Comparison of ENCODE assay signal across 16 cellular contexts in the genomic region with DNA sequence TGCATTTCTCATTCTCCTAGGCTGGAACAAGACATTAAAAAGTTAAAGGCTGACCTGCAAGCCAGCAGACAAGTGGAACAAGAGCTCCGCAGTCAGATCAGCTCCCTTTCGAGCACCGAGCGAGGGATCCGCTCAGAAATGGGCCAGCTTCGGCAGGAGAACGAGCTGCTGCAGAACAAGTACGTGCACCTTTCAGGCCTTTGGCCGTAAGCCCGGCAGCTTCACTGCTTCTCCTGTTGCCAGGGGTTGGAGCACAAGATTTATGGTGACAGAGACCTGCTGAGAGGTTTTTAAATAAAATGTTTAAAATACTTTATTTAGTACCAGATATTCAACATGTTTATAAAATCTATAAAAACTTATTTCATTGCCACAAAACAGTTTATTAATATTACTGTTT. TPM values are rescaled to one million over a fixed set of nuclear protein-coding genes. Genes with fewer than 3 reads are reported as not detected.
DNase-seq lines count a peak whose midpoint lies in the region; ATAC-seq, FAIRE-seq and TF ChIP-seq lines count a peak whose summit lies in the region.
"Had no signal": no experiment of that assay in that cellular context is flagged by ENCODE, and none has a peak within 500 bp of the region (broad histone marks: within the 10 kb centered on the region; RNA-seq: fewer than 3 reads in every experiment).

No MANE protein-coding gene starts in this region.

- H3K27me3 ChIP-seq in HUES6 (ENCODE audit: control insufficient read depth, insufficient read depth, low read length), result no peaks in the 10 kb centered on the region
- no peaks in the 10 kb centered on the region for H3K27me3 ChIP-seq in right atrium auricular region
- H3K27me3 ChIP-seq in small intestine (ENCODE audit: control insufficient read depth in 2 of 2, insufficient read depth in 2 of 2, low read length in 2 of 2), result no peaks in the 10 kb centered on the region
- no peaks in the 10 kb centered on the region for H3K27me3 ChIP-seq in MM.1S (replicated peaks; ENCODE audit: insufficient read depth, low read length)
- H3K27me3 ChIP-seq: BLaER1 had no signal

- 0 out of 2 replicates have a peak overlapping the region, but pooled peaks have one; percentile 41 for H3K27ac ChIP-seq in HUES6 (ENCODE audit: low read depth, low read length)
- H3K27ac ChIP-seq in right atrium auricular region, result peak overlapping the region; percentile 24 to 32
- H3K27ac ChIP-seq in small intestine (ENCODE audit: low read depth in 1 of 2, low read length in 1 of 2), result no peak overlapping the region
- no peak overlapping the region for H3K27ac ChIP-seq in MM.1S (ENCODE audit: low read length)
- H3K27ac ChIP-seq: BLaER1, coronary artery had no signal

- 45 to 82% (median 55%) methylated on average over 10 of the region's 10 CpGs for WGBS in small intestine, 3 donors

- H3K9ac ChIP-seq in HUES6 (ENCODE audit: low read length) (peak overlapping the region; percentile 11), MM.1S (ENCODE audit: low read length) (no peak overlapping the region)
- H3K9ac ChIP-seq: BLaER1 had no signal

- CTCF ChIA-PET in WTC11 (lab: Charles Lee), result interaction anchor here (1.2 kb wide), 1 partner anchor 18 kb away, joined by 7 read pairs; no protein-coding TSS in a partner anchor

- no peaks in the 10 kb centered on the region for H3K9me2 ChIP-seq in MM.1S (replicated peaks; ENCODE audit: insufficient read depth, low read length)

- H3K4me2 ChIP-seq in MM.1S (ENCODE audit: low read depth, low read length), result no peak overlapping the region
- H3K4me2 ChIP-seq: BLaER1 had no signal

- H2AFZ ChIP-seq in MM.1S (ENCODE audit: low read length), result no peak overlapping the region

- no peaks in the 10 kb centered on the region for H3K79me2 ChIP-seq in MM.1S (ENCODE audit: low read length)

- intact Hi-C loops in posterior vena cava (cut with DNase I), result loop anchor here in 1 of 2 donors (10.0 kb wide), 1 partner anchor 969 kb away; no protein-coding TSS in a partner anchor

- H3K4me1 Mint-ChIP-seq in WTC11, result peaks cover 31% of the 10 kb centered on the region
- peaks cover 15 to 25% of the 10 kb centered on the region in 2 donors for H3K4me1 Mint-ChIP-seq in stimulated activated naive B cell treated with anti-CD40 and anti-IgM and Interleukin-4, amounts not matched to agents 10 μg/mL and 1 μg/mL and 100 μg/mL, for 72 hours

- no peaks in the 10 kb centered on the region for H3K36me3 Mint-ChIP-seq in WTC11
- peaks cover 15 to 26% of the 10 kb centered on the region in 2 donors for H3K36me3 Mint-ChIP-seq in stimulated activated naive B cell treated with anti-CD40 and anti-IgM and Interleukin-4, amounts not matched to agents 10 μg/mL and 1 μg/mL and 100 μg/mL, for 72 hours

- no peak overlapping the region for H3K4me3 ChIP-seq in HUES6 (ENCODE audit: low read depth, low read length)
- no peak overlapping the region for H3K4me3 ChIP-seq in right atrium auricular region
- no peak overlapping the region for H3K4me3 ChIP-seq in small intestine (ENCODE audit: low read depth in 1 of 2, low read length in 2 of 2)
- no peak overlapping the region for H3K4me3 ChIP-seq in MM.1S (ENCODE audit: low read length)
- H3K4me3 ChIP-seq: BLaER1, coronary artery had no signal

- H4K20me1 ChIP-seq in MM.1S (ENCODE audit: insufficient read depth, low read length), result no peaks in the 10 kb centered on the region

- TF ChIP-seq CTCF in WTC11 (IDR thresholded peaks at IDR 0.05) (no peak), right atrium auricular region (IDR thresholded peaks at IDR 0.05) (no peak), MM.1S (IDR thresholded peaks at IDR 0.05; ENCODE audit: low read length) (no peak)

- ATAC-seq in WTC11, result no peak
- ATAC-seq in stimulated activated naive B cell treated with anti-CD40 and anti-IgM and Interleukin-4, amounts not matched to agents 10 μg/mL and 1 μg/mL and 100 μg/mL, for 72 hours (replicated peaks), result no peak
- ATAC-seq: activated T-cell treated with anti-CD3 and anti-CD28 coated beads, Interleukin-2, amount 50 U/mL, for 4 hours had no signal

- POLR2A ChIA-PET in WTC11 (lab: Charles Lee), result no interaction called here

- 0 out of 2 replicates have a peak overlapping the region, but pooled peaks have one; percentile 29 for H3K27ac Mint-ChIP-seq in WTC11
- H3K27ac Mint-ChIP-seq in stimulated activated naive B cell treated with anti-CD40 and anti-IgM and Interleukin-4, amounts not matched to agents 10 μg/mL and 1 μg/mL and 100 μg/mL, for 72 hours, result peak overlapping the region; percentile 5

- H3K9me3 ChIP-seq in HUES6 (ENCODE audit: control insufficient read depth, insufficient read depth, low read depth, low read length) (no peaks in the 10 kb centered on the region), right atrium auricular region (no peaks in the 10 kb centered on the region), small intestine (ENCODE audit: control insufficient read depth, low read depth) (no peaks in the 10 kb centered on the region), MM.1S (replicated peaks; ENCODE audit: insufficient read depth, low read length) (no peaks in the 10 kb centered on the region)
- H3K9me3 ChIP-seq: BLaER1 had no signal

- H3K27me3 Mint-ChIP-seq in WTC11 (ENCODE audit: low read depth), result no peaks in the 10 kb centered on the region
- H3K27me3 Mint-ChIP-seq in stimulated activated naive B cell treated with anti-CD40 and anti-IgM and Interleukin-4, amounts not matched to agents 10 μg/mL and 1 μg/mL and 100 μg/mL, for 72 hours, result no peaks in the 10 kb centered on the region

- H3K36me3 ChIP-seq in HUES6 (ENCODE audit: control insufficient read depth, insufficient read depth, low read length) (peaks cover 9% of the 10 kb centered on the region), right atrium auricular region (peaks cover 14% of the 10 kb centered on the region), small intestine (ENCODE audit: control insufficient read depth in 2 of 2, insufficient read depth in 2 of 2, low read length in 2 of 2) (peaks cover 2 to 3% of the 10 kb centered on the region in 2 donors), MM.1S (replicated peaks; ENCODE audit: insufficient read depth, low read length) (no peaks in the 10 kb centered on the region)

- H3K9me3 Mint-ChIP-seq in WTC11, result no peaks in the 10 kb centered on the region
- no peaks in the 10 kb centered on the region for H3K9me3 Mint-ChIP-seq in stimulated activated naive B cell treated with anti-CD40 and anti-IgM and Interleukin-4, amounts not matched to agents 10 μg/mL and 1 μg/mL and 100 μg/mL, for 72 hours
- H3K9me3 Mint-ChIP-seq: activated T-cell treated with anti-CD3 and anti-CD28 coated beads, Interleukin-2, amount 50 U/mL, for 4 hours; neural crest cell had no signal

- no peak overlapping the region for H3K4me3 Mint-ChIP-seq in WTC11
- H3K4me3 Mint-ChIP-seq in stimulated activated naive B cell treated with anti-CD40 and anti-IgM and Interleukin-4, amounts not matched to agents 10 μg/mL and 1 μg/mL and 100 μg/mL, for 72 hours, result no peak overlapping the region
- H3K4me3 Mint-ChIP-seq: activated T-cell treated with anti-CD3 and anti-CD28 coated beads, Interleukin-2, amount 50 U/mL, for 4 hours; neural crest cell had no signal

- H3K4me1 ChIP-seq in HUES6 (ENCODE audit: control insufficient read depth, insufficient read depth, low read length), result peaks cover 10% of the 10 kb centered on the region
- no peaks in the 10 kb centered on the region for H3K4me1 ChIP-seq in right atrium auricular region
- H3K4me1 ChIP-seq in small intestine (ENCODE audit: control insufficient read depth in 2 of 2, insufficient read depth in 1 of 2, low read depth in 1 of 2, low read length in 1 of 2), result no peaks in the 10 kb centered on the region
- no peaks in the 10 kb centered on the region for H3K4me1 ChIP-seq in MM.1S (ENCODE audit: low read length)
- H3K4me1 ChIP-seq: BLaER1 had no signal

- no peak for FAIRE-seq in small intestine (lab: Jason Lieb, UNC)
- FAIRE-seq: GM12892, TTC549 had no signal

- no peaks in the 10 kb centered on the region for H3F3A ChIP-seq in MM.1S (ENCODE audit: insufficient read depth, low read length)

- DNase-seq in WTC11 (ENCODE audit: low spot score), result no peak
- DNase-seq in right atrium auricular region (ENCODE audit: low spot score), result no peak
- DNase-seq in stimulated activated naive B cell treated with anti-CD40 and anti-IgM and Interleukin-4, amounts not matched to agents 10 μg/mL and 1 μg/mL and 100 μg/mL, for 72 hours, result no peak
- no peak for DNase-seq in small intestine
- DNase-seq in MM.1S, result no peak
- DNase-seq in posterior vena cava (ENCODE audit: low spot score), result no peak
- DNase-seq: activated CD4-positive, alpha-beta T cell treated with anti-CD3 and anti-CD28 coated beads, Interleukin-2, amount 50 U/mL, for 4 hours; activated T-cell treated with anti-CD3 and anti-CD28 coated beads, Interleukin-2, amount 50 U/mL, for 4 hours; mammary epithelial cell; NCI-H2171 treated with DMSO at 0.1 percent for 48 hours had no signal

TF ChIP-seq in WTC11, 78 proteins besides CTCF, POLR2A, EP300 and RAD21 (continues in another document):
- TF ChIP-seq MXD4 (CRISPR knock-in tag; IDR thresholded peaks at IDR 0.05; ENCODE audit: borderline replicate concordance), result no peak
- no peak for TF ChIP-seq PREB (CRISPR knock-in tag; IDR thresholded peaks at IDR 0.05; ENCODE audit: borderline replicate concordance)

RNA-seq across cellular contexts. Expression of gene MACO1, which starts 53.4 kb away (rescaled TPM):
- total RNA-seq in WTC11 (2021) (9.0 to 9.5 TPM (median 9.0 TPM) in 3 replicates), right atrium auricular region (10 to 100 TPM; 14.0 to 14.5 TPM), posterior vena cava (10 to 100 TPM; 14.8 to 16.1 TPM)
- 10 to 100 TPM in 1 of 3 donors, 1 to 10 TPM in 2; 8.1 to 11.2 (median 8.3) TPM for polyA plus RNA-seq in small intestine

RNA-seq across cellular contexts. Expression of gene LDLRAP1, which starts 59.3 kb away (rescaled TPM):
- total RNA-seq in WTC11 (2021) (14.1 to 16.3 TPM (median 14.2 TPM) in 3 replicates), right atrium auricular region (10 to 100 TPM in 1 of 2 donors, 1 to 10 TPM in 1; 8.9 to 10.1 TPM), posterior vena cava (10 to 100 TPM; 11.3 to 13.7 TPM)
- 10 to 100 TPM in 2 of 3 donors, 1 to 10 TPM in 1; 9.5 to 18.2 (median 13.0) TPM for polyA plus RNA-seq in small intestine

Comparison
In these comparisons a context has a peak if more than half of its experiments do, and no peak if none do; other contexts are left out.
1. H3K27ac ChIP-seq: peak in HUES6 (single experiment) and right atrium auricular region (2 of 2); none in small intestine (0 of 2) and MM.1S (single experiment).